In the genomic region with DNA sequence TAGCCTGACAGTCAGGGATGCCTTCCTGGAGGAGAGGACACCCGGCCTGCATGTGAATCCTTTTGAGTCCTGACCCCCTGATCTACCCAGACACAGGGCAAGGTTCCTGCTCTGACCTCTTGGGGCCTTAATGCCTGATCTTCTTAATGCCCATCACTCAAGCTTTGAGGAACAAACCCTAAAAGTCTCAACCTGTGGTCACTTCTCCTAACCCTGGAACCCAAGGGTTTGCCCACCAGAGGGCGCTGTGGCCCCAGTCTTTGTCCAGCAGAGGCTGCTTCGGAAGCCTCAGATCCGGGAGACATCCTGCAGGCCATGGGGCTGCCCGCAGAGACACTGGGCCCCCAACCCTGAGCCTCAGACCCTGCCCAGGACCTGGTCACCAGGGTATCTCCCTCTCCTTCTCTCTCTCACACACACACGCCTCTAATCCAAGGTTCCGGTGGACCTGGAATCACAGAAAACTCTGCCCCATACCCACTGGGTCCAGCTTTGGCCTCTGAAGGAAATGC, we compare ENCODE assay signal across 8 cellular contexts. TPM values are rescaled to one million over a fixed set of nuclear protein-coding genes. Genes with fewer than 3 reads are reported as not detected.
DNase-seq lines count a peak whose midpoint lies in the region; ATAC-seq lines count a peak whose summit lies in the region.

No MANE protein-coding gene starts in this region.

- peak; percentile 50 to 82 for DNase-seq in NCI-H446 (lab: John Stamatoyannopoulos, UW)
- no peak for DNase-seq in NCI-H446 treated with DMSO at 0.1 percent for 48 hours (lab: John Stamatoyannopoulos, UW)
- peak; percentile 16 for DNase-seq in NCI-H2107 treated with DMSO at 0.1 percent for 48 hours (lab: John Stamatoyannopoulos, UW; ENCODE audit: unreplicated experiment)
- DNase-seq in activated CD4-positive, CD25-positive, alpha-beta regulatory T cell (lab: John Stamatoyannopoulos, UW), result peak; percentile 41 to 70 (median 56)
- DNase-seq in caudate nucleus (lab: John Stamatoyannopoulos, UW), result peak in 51 of 61 donors; percentile 8 to 73 (median 49)
- DNase-seq in left lobe of liver (ENCODE audit: low spot score), result peak; percentile 73
- DNase-seq in stimulated activated CD4-positive, alpha-beta T cell treated with anti-CD3 and anti-CD28 coated beads, TNF-alpha, amount 100 ng/mL, for 1 hour (ENCODE audit: low read depth in 3 of 3, low spot score in 1 of 3), result peak; percentile 35 to 72 (median 37)

- H3K27ac ChIP-seq in caudate nucleus (ENCODE audit: low read depth, low read length), result no peak overlapping the region

- ATAC-seq in left lobe of liver (peak; percentile 95), GM21390 (IDR thresholded peaks at IDR 0.05; ENCODE audit: unreplicated experiment) (no peak)

RNA-seq across cellular contexts. Expression of gene DPF1, which starts 9.8 kb away (rescaled TPM):
- not detected for total RNA-seq in left lobe of liver

RNA-seq across cellular contexts. Expression of gene PPP1R14A, which starts 22.4 kb away (rescaled TPM):
- total RNA-seq in left lobe of liver, result 3.9 TPM

RNA-seq across cellular contexts. Expression of gene SPINT2, which starts 30.6 kb away (rescaled TPM):
- total RNA-seq in left lobe of liver, result 7.3 TPM
